Comparison of ENCODE assay signal across 8 cellular contexts in genomic region chr14:77459072-77459723, GRCh38. TPM values are rescaled to one million over a fixed set of nuclear protein-coding genes. Genes with fewer than 3 reads are reported as not detected.
A peak's percentile ranks its signal among the peaks of the same experiment; 100 is the strongest.
DNase-seq lines count a peak whose midpoint lies in the region; ATAC-seq and TF ChIP-seq lines count a peak whose summit lies in the region.

No MANE protein-coding gene starts in this region.

- DNase-seq in DMS 273 (lab: John Stamatoyannopoulos, UW; ENCODE audit: unreplicated experiment) (peak; percentile 88), SK-MEL-5 (ENCODE audit: low read depth, low spot score) (peak; percentile 84), right cardiac atrium (peak in 1 of 3 donors; percentile 41), pulmonary artery endothelial cell (ENCODE audit: low read depth, low spot score) (peak; percentile 55)
- peak; percentile 62 for DNase-seq in Jurkat, Clone E6-1 (ENCODE audit: low read depth, low spot score)

- H3K4me1 ChIP-seq in right cardiac atrium (ENCODE audit: control insufficient read depth, insufficient read depth, low read length): no peaks in the 10 kb centered on the region

- ATAC-seq in right cardiac atrium: no peak
- ATAC-seq in GM18858 (IDR thresholded peaks at IDR 0.05; ENCODE audit: unreplicated experiment): no peak
- no peak for ATAC-seq in GM18505 (IDR thresholded peaks at IDR 0.05; ENCODE audit: unreplicated experiment)

- H3K27me3 Mint-ChIP-seq in activated naive CD8-positive, alpha-beta T cell: no peaks in the 10 kb centered on the region

- in situ Hi-C loops in SK-MEL-5 (cut with HindIII; ENCODE audit: low pct_unique_long_range_greater_than_20kb, low sequenced_read_pairs): no loop called here

- H3K27me3 ChIP-seq in right cardiac atrium (ENCODE audit: control insufficient read depth, insufficient read depth): no peaks in the 10 kb centered on the region

- peak overlapping the region; percentile 88 for H3K4me3 ChIP-seq in Jurkat, Clone E6-1 (ENCODE audit: low read length)
- peak overlapping the region; percentile 82 for H3K4me3 ChIP-seq in right cardiac atrium (ENCODE audit: low read length)

- peaks cover 43% of the 10 kb centered on the region for H3K4me1 Mint-ChIP-seq in activated naive CD8-positive, alpha-beta T cell (ENCODE audit: low read depth)

- peak overlapping the region; percentile 100 for H3K27ac Mint-ChIP-seq in activated naive CD8-positive, alpha-beta T cell

- peak overlapping the region; percentile 100 for H3K4me3 Mint-ChIP-seq in activated naive CD8-positive, alpha-beta T cell

- no peak overlapping the region for H3K27ac ChIP-seq in right cardiac atrium (ENCODE audit: low read length)

- intact Hi-C loops in right cardiac atrium (cut with DNase I): loop anchor here in 2 of 4 donors (5.0 to 10.0 kb wide), 2 partner anchors 86 to 137 kb away; partner anchors contain the start of genes GSTZ1 (in 1 of the 2) and POMT2 (in 1 of the 2)

- no peaks in the 10 kb centered on the region for H3K9me3 Mint-ChIP-seq in activated naive CD8-positive, alpha-beta T cell (ENCODE audit: low read depth)

- TF ChIP-seq POLR2A in GM18505 (IDR thresholded peaks at IDR 0.05; ENCODE audit: borderline replicate concordance, extremely low read depth, insufficient read depth, insufficient read length): no peak

- peaks cover 20% of the 10 kb centered on the region for H3K36me3 Mint-ChIP-seq in activated naive CD8-positive, alpha-beta T cell

- 38% methylated on average over 13 of the region's 13 CpGs for WGBS in right cardiac atrium

- no peaks in the 10 kb centered on the region for H3K9me3 ChIP-seq in right cardiac atrium (ENCODE audit: control insufficient read depth, low read length)

RNA-seq across cellular contexts. Expression of gene AHSA1, which starts 1.3 kb away (rescaled TPM):
- 432 TPM for polyA plus RNA-seq in Jurkat, Clone E6-1 (2012; ENCODE audit: insufficient read depth, insufficient read length)
- 192 and 196 TPM in 2 replicates for total RNA-seq in SK-MEL-5 (2014; rRNA removed; shearing (Covaris generic))
- 220 and 253 TPM in 2 replicates for polyA plus RNA-seq in SK-MEL-5 (2015; cell fraction: cytosol; rRNA removed)
- polyA plus RNA-seq in SK-MEL-5 (2015; cell fraction: nucleus; rRNA removed): 54.6 and 133 TPM in 2 replicates
- total RNA-seq in right cardiac atrium (100 to 1,000 TPM; 115 to 211 (median 175) TPM), pulmonary artery endothelial cell (102 and 208 TPM in 2 replicates)
- 188 TPM for polyA plus RNA-seq in right cardiac atrium

RNA-seq across cellular contexts. Expression of gene VIPAS39, which starts 1.8 kb away (rescaled TPM):
- polyA plus RNA-seq in Jurkat, Clone E6-1 (2012; ENCODE audit: insufficient read depth, insufficient read length): 24.5 TPM
- total RNA-seq in SK-MEL-5 (2014; rRNA removed; shearing (Covaris generic)): 21.8 and 26.4 TPM in 2 replicates
- polyA plus RNA-seq in SK-MEL-5 (2015; cell fraction: cytosol; rRNA removed): 18.4 and 23.7 TPM in 2 replicates
- 31.5 and 39.2 TPM in 2 replicates for polyA plus RNA-seq in SK-MEL-5 (2015; cell fraction: nucleus; rRNA removed)
- total RNA-seq in right cardiac atrium: 10 to 100 TPM; 10.6 to 14.7 (median 11.9) TPM
- polyA plus RNA-seq in right cardiac atrium: 8.5 TPM
- 30.9 and 33.6 TPM in 2 replicates for total RNA-seq in pulmonary artery endothelial cell

RNA-seq across cellular contexts. Expression of gene NOXRED1, which starts 35.9 kb away (rescaled TPM):
- polyA plus RNA-seq in Jurkat, Clone E6-1 (2012; ENCODE audit: insufficient read depth, insufficient read length): 0.63 TPM
- total RNA-seq in SK-MEL-5 (2014; rRNA removed; shearing (Covaris generic)): 0.21 and 0.24 TPM in 2 replicates
- polyA plus RNA-seq in SK-MEL-5 (2015; cell fraction: cytosol; rRNA removed): not detected in 2 replicates
- polyA plus RNA-seq in SK-MEL-5 (2015; cell fraction: nucleus; rRNA removed): 1.7 and 6.8 TPM in 2 replicates
- under 1 TPM in 2 of 4 donors, not detected in 2; 0.24 to 0.31 TPM for total RNA-seq in right cardiac atrium
- polyA plus RNA-seq in right cardiac atrium: 0.09 TPM
- total RNA-seq in pulmonary artery endothelial cell: 0.07 and 0.13 TPM in 2 replicates

RNA-seq across cellular contexts. Expression of gene ISM2, which starts 39.4 kb away (rescaled TPM):
- polyA plus RNA-seq in Jurkat, Clone E6-1 (2012; ENCODE audit: insufficient read depth, insufficient read length): 0.77 TPM
- total RNA-seq in SK-MEL-5 (2014; rRNA removed; shearing (Covaris generic)): 0.19 and 0.79 TPM in 2 replicates
- 1.1 and 2.2 TPM in 2 replicates for polyA plus RNA-seq in SK-MEL-5 (2015; cell fraction: cytosol; rRNA removed)
- polyA plus RNA-seq in SK-MEL-5 (2015; cell fraction: nucleus; rRNA removed): 0.49 and 4.0 TPM in 2 replicates
- total RNA-seq in right cardiac atrium: not detected
- not detected for polyA plus RNA-seq in right cardiac atrium
- total RNA-seq in pulmonary artery endothelial cell: not detected in 2 replicates
